In genomic region chr9:131707677-131708612, GRCh38 we compare ENCODE assay signal across 1 cellular context.
TF ChIP-seq lines count a peak whose summit lies in the region.

No MANE protein-coding gene starts in this region.

TF ChIP-seq in H1, 55 proteins besides CTCF, POLR2A, EP300 and RAD21 (continued from another document):
- no peak for TF ChIP-seq USF2 (IDR thresholded peaks at IDR 0.05; ENCODE audit: low read length)
- peak; percentile 58; the same call in 1 of the 2 replicates for TF ChIP-seq MAFK (IDR thresholded peaks at IDR 0.05; ENCODE audit: low read depth, low read length)
